1 cellular context compared by ENCODE assay signal in the genomic region with DNA sequence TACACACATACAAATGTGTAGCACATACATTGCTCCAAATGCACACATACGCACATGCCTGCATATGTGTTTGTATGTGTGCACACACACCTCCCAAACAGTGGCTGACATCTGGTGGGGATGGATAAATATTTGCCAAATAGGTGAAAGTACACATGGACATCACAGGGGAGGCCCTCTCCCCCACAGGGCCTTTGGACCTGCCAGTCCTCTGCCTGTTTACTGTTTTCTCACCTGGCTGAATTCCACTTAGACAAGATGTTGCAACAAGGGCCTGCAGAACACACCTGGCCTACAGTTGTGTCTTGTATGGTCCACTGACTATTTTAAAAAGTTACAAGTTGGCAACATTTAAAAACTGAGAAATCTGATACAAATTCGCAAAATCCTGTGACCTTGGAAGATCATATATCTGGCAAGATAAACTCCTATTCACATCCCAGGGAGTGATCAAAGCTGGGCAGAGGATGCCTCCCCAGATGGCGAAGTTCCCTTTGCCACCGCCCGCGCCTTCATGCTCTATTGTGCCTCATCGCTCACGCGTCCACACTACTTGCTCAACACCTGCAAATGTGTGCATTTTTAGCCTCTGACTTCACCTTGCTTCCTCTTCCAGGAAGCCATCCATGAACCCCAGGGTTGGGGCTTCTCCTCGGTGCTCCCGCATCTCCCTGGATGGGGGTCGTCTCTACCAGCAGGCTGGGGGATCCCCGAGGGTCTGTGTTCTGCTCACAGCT.
TF ChIP-seq lines count a peak whose summit lies in the region.

No MANE protein-coding gene starts in this region.

TF ChIP-seq in HepG2, 621 proteins besides CTCF, POLR2A, EP300 and RAD21 (continued from another document):
- no peak for TF ChIP-seq GABPA (IDR thresholded peaks at IDR 0.05; ENCODE audit: low read depth, low read length)
- no peak for TF ChIP-seq GABPA (CRISPR knock-in tag; IDR thresholded peaks at IDR 0.05; ENCODE audit: low read depth)
- no peak for TF ChIP-seq ZSCAN20 (CRISPR knock-in tag; IDR thresholded peaks at IDR 0.05; ENCODE audit: borderline replicate concordance)
- TF ChIP-seq SOX5 (CRISPR knock-in tag; IDR thresholded peaks at IDR 0.05; ENCODE audit: borderline replicate concordance): peak; percentile 45
- TF ChIP-seq HOXA3 (CRISPR knock-in tag; IDR thresholded peaks at IDR 0.05): peak; percentile 39; the same call in 1 of the 2 replicates
- TF ChIP-seq BCL3 (CRISPR knock-in tag; IDR thresholded peaks at IDR 0.05): no peak
- TF ChIP-seq, protein P1, sequence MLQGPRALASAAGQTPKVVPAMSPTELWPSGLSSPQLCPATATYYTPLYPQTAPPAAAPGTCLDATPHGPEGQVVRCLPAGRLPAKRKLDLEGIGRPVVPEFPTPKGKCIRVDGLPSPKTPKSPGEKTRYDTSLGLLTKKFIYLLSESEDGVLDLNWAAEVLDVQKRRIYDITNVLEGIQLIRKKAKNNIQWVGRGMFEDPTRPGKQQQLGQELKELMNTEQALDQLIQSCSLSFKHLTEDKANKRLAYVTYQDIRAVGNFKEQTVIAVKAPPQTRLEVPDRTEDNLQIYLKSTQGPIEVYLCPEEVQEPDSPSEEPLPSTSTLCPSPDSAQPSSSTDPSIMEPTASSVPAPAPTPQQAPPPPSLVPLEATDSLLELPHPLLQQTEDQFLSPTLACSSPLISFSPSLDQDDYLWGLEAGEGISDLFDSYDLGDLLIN (CRISPR knock-in tag; IDR thresholded peaks at IDR 0.05; ENCODE audit: borderline replicate concordance): no peak
- TF ChIP-seq ZBTB34 (CRISPR knock-in tag; IDR thresholded peaks at IDR 0.05): 0 out of 2 replicates have a peak, but pooled peaks have one; percentile 50
- TF ChIP-seq MLX (CRISPR knock-in tag; IDR thresholded peaks at IDR 0.05): no peak
- TF ChIP-seq PAXIP1 (CRISPR knock-in tag; conservative IDR thresholded peaks at IDR 0.05): peak; percentile 75
- peak; percentile 96 for TF ChIP-seq ZEB1 (IDR thresholded peaks at IDR 0.05; ENCODE audit: insufficient replicate concordance, low read depth)
- no peak for TF ChIP-seq TCF12 (IDR thresholded peaks at IDR 0.05)
- TF ChIP-seq TCF12 (CRISPR knock-in tag; IDR thresholded peaks at IDR 0.05): peak; percentile 38; the same call in 1 of the 2 replicates
- no peak for TF ChIP-seq ZNF292 (CRISPR knock-in tag; IDR thresholded peaks at IDR 0.05; ENCODE audit: borderline replicate concordance, low read depth)
- 0 out of 2 replicates have a peak, but pooled peaks have one; percentile 32 for TF ChIP-seq TGIF2 (CRISPR knock-in tag; IDR thresholded peaks at IDR 0.05)
- TF ChIP-seq FOXP1 (IDR thresholded peaks at IDR 0.05): no peak
- peak; percentile 88 for TF ChIP-seq FOXP1 (CRISPR knock-in tag; IDR thresholded peaks at IDR 0.05)
- TF ChIP-seq, protein P2, sequence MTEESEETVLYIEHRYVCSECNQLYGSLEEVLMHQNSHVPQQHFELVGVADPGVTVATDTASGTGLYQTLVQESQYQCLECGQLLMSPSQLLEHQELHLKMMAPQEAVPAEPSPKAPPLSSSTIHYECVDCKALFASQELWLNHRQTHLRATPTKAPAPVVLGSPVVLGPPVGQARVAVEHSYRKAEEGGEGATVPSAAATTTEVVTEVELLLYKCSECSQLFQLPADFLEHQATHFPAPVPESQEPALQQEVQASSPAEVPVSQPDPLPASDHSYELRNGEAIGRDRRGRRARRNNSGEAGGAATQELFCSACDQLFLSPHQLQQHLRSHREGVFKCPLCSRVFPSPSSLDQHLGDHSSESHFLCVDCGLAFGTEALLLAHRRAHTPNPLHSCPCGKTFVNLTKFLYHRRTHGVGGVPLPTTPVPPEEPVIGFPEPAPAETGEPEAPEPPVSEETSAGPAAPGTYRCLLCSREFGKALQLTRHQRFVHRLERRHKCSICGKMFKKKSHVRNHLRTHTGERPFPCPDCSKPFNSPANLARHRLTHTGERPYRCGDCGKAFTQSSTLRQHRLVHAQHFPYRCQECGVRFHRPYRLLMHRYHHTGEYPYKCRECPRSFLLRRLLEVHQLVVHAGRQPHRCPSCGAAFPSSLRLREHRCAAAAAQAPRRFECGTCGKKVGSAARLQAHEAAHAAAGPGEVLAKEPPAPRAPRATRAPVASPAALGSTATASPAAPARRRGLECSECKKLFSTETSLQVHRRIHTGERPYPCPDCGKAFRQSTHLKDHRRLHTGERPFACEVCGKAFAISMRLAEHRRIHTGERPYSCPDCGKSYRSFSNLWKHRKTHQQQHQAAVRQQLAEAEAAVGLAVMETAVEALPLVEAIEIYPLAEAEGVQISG (CRISPR knock-in tag; IDR thresholded peaks at IDR 0.05): no peak
- TF ChIP-seq FOXA1 (IDR thresholded peaks at IDR 0.05): no peak
- peak; percentile 72 for TF ChIP-seq FOXA1 (CRISPR knock-in tag; IDR thresholded peaks at IDR 0.05)
- TF ChIP-seq ZNF788 (CRISPR knock-in tag; IDR thresholded peaks at IDR 0.05; ENCODE audit: borderline replicate concordance): peak; percentile 62; the same call in 1 of the 2 replicates
- peak; percentile 48; the same call in 1 of the 2 replicates for TF ChIP-seq PHF21A (CRISPR knock-in tag; IDR thresholded peaks at IDR 0.05)
TF ChIP-seq in HepG2: peak in this region for 41.
